ENCODE assay signal across 8 cellular contexts in the genomic region with DNA sequence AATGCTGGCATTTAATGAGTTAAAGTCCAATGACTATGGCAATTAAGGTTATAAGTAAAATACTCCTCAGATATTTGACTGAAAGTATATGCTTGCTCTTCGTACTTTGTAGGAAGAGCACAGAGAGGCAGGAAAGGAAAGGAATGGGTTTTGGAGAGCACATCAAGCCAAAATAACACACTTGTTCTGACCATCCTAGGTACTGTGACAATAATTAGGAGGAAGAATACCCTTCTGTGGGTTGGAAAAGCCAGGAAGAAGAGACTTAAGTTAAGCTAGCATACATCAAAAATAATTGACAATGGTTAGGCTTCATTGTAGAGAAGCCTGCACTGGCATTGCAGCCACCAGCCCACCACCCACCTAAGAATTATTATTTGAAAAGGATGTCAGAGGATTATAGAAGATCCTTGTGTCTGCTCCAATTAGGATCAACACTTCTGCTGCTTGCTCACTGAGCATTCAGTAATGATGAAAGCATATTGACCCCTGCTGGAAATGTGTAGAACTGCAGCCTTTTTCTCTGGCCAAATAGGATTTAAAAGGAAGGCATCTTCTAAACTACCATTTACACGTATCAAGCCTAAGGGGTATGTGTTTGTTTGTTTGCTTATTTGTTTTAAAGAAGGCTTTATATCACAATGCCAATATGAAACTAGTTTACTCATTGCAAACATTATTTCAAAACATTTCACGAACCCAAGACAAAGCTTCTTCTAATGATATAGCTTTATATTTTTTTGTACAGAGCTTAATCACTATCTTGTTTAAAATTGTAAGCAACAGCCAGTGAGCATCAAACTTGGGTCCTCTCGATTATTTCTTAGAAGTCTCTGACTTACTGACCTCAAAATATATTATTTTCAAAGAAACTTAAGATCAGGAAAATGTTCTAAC.
DNase-seq lines count a peak whose midpoint lies in the region; ATAC-seq, FAIRE-seq and TF ChIP-seq lines count a peak whose summit lies in the region.

No MANE protein-coding gene starts in this region.

- POLR2A ChIA-PET in activated CD8-positive, alpha-beta T cell treated with anti-CD3 and anti-CD28 coated beads for 36 hours (lab: Charles Lee): no interaction called here

- no peaks in the 10 kb centered on the region for H3K4me1 ChIP-seq in fibroblast of lung (ENCODE audit: control insufficient read depth, extremely low read depth, insufficient read depth, low read length)
- H3K4me1 ChIP-seq in upper lobe of right lung: no peaks in the 10 kb centered on the region

- intact Hi-C loops in activated CD8-positive, alpha-beta T cell treated with anti-CD3 and anti-CD28 coated beads for 36 hours (cut with micrococcal nuclease): loop anchor here (10.0 kb wide), 1 partner anchor 366 kb away; a partner anchor contains a TSS
- intact Hi-C loops in upper lobe of right lung (cut with DNase I): no loop called here

- H3K79me2 ChIP-seq in fibroblast of lung (ENCODE audit: control insufficient read depth, insufficient read depth, low read length): no peaks in the 10 kb centered on the region

- H3K27ac Mint-ChIP-seq in activated CD8-positive, alpha-beta T cell treated with anti-CD3 and anti-CD28 coated beads for 36 hours: no peak overlapping the region
- H3K27ac Mint-ChIP-seq in nephron progenitor cell: peak overlapping the region; percentile 80

- H3K9ac ChIP-seq in fibroblast of lung (ENCODE audit: insufficient read depth, low read length): no peak overlapping the region

- ATAC-seq in GM19452 (IDR thresholded peaks at IDR 0.05; ENCODE audit: unreplicated experiment) (peak; percentile 85), HG03565 (IDR thresholded peaks at IDR 0.05; ENCODE audit: unreplicated experiment) (peak; percentile 86), upper lobe of right lung (peak; percentile 93)
- peak; percentile 80 for ATAC-seq in activated CD8-positive, alpha-beta T cell treated with anti-CD3 and anti-CD28 coated beads for 36 hours

- H4K20me1 ChIP-seq in fibroblast of lung (ENCODE audit: control insufficient read depth, extremely low read depth, insufficient read depth, low read length): no peaks in the 10 kb centered on the region

- H3K27ac ChIP-seq in fibroblast of lung (ENCODE audit: insufficient read depth, low read length) (no peak overlapping the region), upper lobe of right lung (no peak overlapping the region)

- H2AFZ ChIP-seq in fibroblast of lung (ENCODE audit: low read length): no peak overlapping the region

- TF ChIP-seq CTCF in D721Med (IDR thresholded peaks at IDR 0.05; ENCODE audit: insufficient read depth, missing control alignments) (peak; percentile 95), fibroblast of lung (conservative IDR thresholded peaks at IDR 0.05 in 1 of 2, IDR thresholded peaks at IDR 0.05 in 1 of 2; ENCODE audit: low read depth in 1 of 2, low read length in 2 of 2) (peak; percentile 86 to 92), nephron progenitor cell (IDR thresholded peaks at IDR 0.05) (peak; percentile 91), upper lobe of right lung (IDR thresholded peaks at IDR 0.05) (peak; percentile 91)
- peak; percentile 70 for TF ChIP-seq CTCF in activated CD8-positive, alpha-beta T cell treated with anti-CD3 and anti-CD28 coated beads for 36 hours (IDR thresholded peaks at IDR 0.05)

- H3K27me3 ChIP-seq in fibroblast of lung (ENCODE audit: control insufficient read depth, insufficient read depth, low read length) (no peaks in the 10 kb centered on the region), upper lobe of right lung (peaks cover 4% of the 10 kb centered on the region)

- H3K4me2 ChIP-seq in fibroblast of lung (ENCODE audit: extremely low read depth, insufficient read depth, low read length): no peak overlapping the region

- no peak overlapping the region for H3K4me3 Mint-ChIP-seq in activated CD8-positive, alpha-beta T cell treated with anti-CD3 and anti-CD28 coated beads for 36 hours
- H3K4me3 Mint-ChIP-seq in nephron progenitor cell: no peak overlapping the region

- H3K4me3 ChIP-seq in fibroblast of lung (replicated peaks in 1 of 4; ENCODE audit: control extremely low read depth in 1 of 4, insufficient read depth in 1 of 4, low read depth in 3 of 4, low read length in 4 of 4) (no peak overlapping the region), upper lobe of right lung (no peak overlapping the region)

- H3K36me3 Mint-ChIP-seq in activated CD8-positive, alpha-beta T cell treated with anti-CD3 and anti-CD28 coated beads for 36 hours (ENCODE audit: low read depth): no peaks in the 10 kb centered on the region
- peaks cover 5% of the 10 kb centered on the region for H3K36me3 Mint-ChIP-seq in nephron progenitor cell (ENCODE audit: low read depth)

- no peaks in the 10 kb centered on the region for H3K4me1 Mint-ChIP-seq in activated CD8-positive, alpha-beta T cell treated with anti-CD3 and anti-CD28 coated beads for 36 hours (ENCODE audit: low read depth)
- peaks cover 11% of the 10 kb centered on the region for H3K4me1 Mint-ChIP-seq in nephron progenitor cell

- peaks cover 4% of the 10 kb centered on the region for H3K27me3 Mint-ChIP-seq in activated CD8-positive, alpha-beta T cell treated with anti-CD3 and anti-CD28 coated beads for 36 hours
- H3K27me3 Mint-ChIP-seq in nephron progenitor cell (ENCODE audit: low read depth, poor library complexity): no peaks in the 10 kb centered on the region

- H3K36me3 ChIP-seq in fibroblast of lung (ENCODE audit: control insufficient read depth, insufficient read depth, low read length): no peaks in the 10 kb centered on the region
- H3K36me3 ChIP-seq in upper lobe of right lung: no peaks in the 10 kb centered on the region

- DNase-seq in D721Med (ENCODE audit: insufficient read length, low spot score) (peak; percentile 18), NCI-H524 (lab: John Stamatoyannopoulos, UW) (peak; percentile 18 to 75), fibroblast of lung (ENCODE audit: low read depth in 2 of 2) (peak; percentile 59 to 85), nephron progenitor cell (peak; percentile 69), upper lobe of right lung (no peak)
- DNase-seq in activated CD8-positive, alpha-beta T cell treated with anti-CD3 and anti-CD28 coated beads for 36 hours: peak; percentile 72

- peak; percentile 96 for FAIRE-seq in D721Med (lab: Jason Lieb, UNC)

- H3K9me3 ChIP-seq in fibroblast of lung (ENCODE audit: control insufficient read depth, insufficient read depth, low read depth, low read length) (no peaks in the 10 kb centered on the region), upper lobe of right lung (no peaks in the 10 kb centered on the region)

- CTCF ChIA-PET in activated CD8-positive, alpha-beta T cell treated with anti-CD3 and anti-CD28 coated beads for 36 hours (lab: Charles Lee): interaction anchor here (0.6 to 2.8 kb wide), 33 partner anchors 9 to 848 kb away, joined by 3 to 22 read pairs (median 3); no protein-coding TSS in a partner anchor

- H3K9me3 Mint-ChIP-seq in activated CD8-positive, alpha-beta T cell treated with anti-CD3 and anti-CD28 coated beads for 36 hours: no peaks in the 10 kb centered on the region
- H3K9me3 Mint-ChIP-seq in nephron progenitor cell: peaks cover 14% of the 10 kb centered on the region
